In genomic region chr17:19249681-19250080, GRCh38 we compare ENCODE assay signal across 1 cellular context.
TF ChIP-seq lines count a peak whose summit lies in the region.

No MANE protein-coding gene starts in this region.

TF ChIP-seq in K562, 482 proteins besides CTCF, POLR2A, EP300 and RAD21:
- TF ChIP-seq ZNF398 (CRISPR knock-in tag; IDR thresholded peaks at IDR 0.05), result no peak
- TF ChIP-seq KDM2B (CRISPR knock-in tag; IDR thresholded peaks at IDR 0.05), result no peak
- no peak for TF ChIP-seq SMC3 (conservative IDR thresholded peaks at IDR 0.05; ENCODE audit: insufficient read depth, low read depth, low read length)
- TF ChIP-seq JUNB (CRISPR knock-in tag; conservative IDR thresholded peaks at IDR 0.05), result no peak
- TF ChIP-seq ZBTB40 (IDR thresholded peaks at IDR 0.05), result no peak
- no peak for TF ChIP-seq ZBTB40 (CRISPR knock-in tag; IDR thresholded peaks at IDR 0.05)
- TF ChIP-seq ZNF583 (CRISPR knock-in tag; IDR thresholded peaks at IDR 0.05), result no peak
- no peak for TF ChIP-seq ADNP (tag; IDR thresholded peaks at IDR 0.05)
- TF ChIP-seq ZNF449 (CRISPR knock-in tag; IDR thresholded peaks at IDR 0.05), result no peak
- no peak for TF ChIP-seq MAFF (IDR thresholded peaks at IDR 0.05; ENCODE audit: low read length)
- no peak for TF ChIP-seq HNRNPH1 (optimal IDR thresholded peaks at IDR 0.05; ENCODE audit: low read depth, low read length)
- TF ChIP-seq, protein P1, sequence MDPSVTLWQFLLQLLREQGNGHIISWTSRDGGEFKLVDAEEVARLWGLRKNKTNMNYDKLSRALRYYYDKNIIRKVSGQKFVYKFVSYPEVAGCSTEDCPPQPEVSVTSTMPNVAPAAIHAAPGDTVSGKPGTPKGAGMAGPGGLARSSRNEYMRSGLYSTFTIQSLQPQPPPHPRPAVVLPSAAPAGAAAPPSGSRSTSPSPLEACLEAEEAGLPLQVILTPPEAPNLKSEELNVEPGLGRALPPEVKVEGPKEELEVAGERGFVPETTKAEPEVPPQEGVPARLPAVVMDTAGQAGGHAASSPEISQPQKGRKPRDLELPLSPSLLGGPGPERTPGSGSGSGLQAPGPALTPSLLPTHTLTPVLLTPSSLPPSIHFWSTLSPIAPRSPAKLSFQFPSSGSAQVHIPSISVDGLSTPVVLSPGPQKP (CRISPR knock-in tag; IDR thresholded peaks at IDR 0.05), result no peak
- TF ChIP-seq XRCC3 (IDR thresholded peaks at IDR 0.05), result no peak
- TF ChIP-seq NFIC (IDR thresholded peaks at IDR 0.05), result no peak
- TF ChIP-seq, protein P2, sequence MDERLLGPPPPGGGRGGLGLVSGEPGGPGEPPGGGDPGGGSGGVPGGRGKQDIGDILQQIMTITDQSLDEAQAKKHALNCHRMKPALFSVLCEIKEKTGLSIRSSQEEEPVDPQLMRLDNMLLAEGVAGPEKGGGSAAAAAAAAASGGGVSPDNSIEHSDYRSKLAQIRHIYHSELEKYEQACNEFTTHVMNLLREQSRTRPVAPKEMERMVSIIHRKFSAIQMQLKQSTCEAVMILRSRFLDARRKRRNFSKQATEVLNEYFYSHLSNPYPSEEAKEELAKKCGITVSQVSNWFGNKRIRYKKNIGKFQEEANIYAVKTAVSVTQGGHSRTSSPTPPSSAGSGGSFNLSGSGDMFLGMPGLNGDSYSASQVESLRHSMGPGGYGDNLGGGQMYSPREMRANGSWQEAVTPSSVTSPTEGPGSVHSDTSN (CRISPR knock-in tag; IDR thresholded peaks at IDR 0.05; ENCODE audit: low read depth), result no peak
- TF ChIP-seq, protein P2 (tag; conservative IDR thresholded peaks at IDR 0.05; ENCODE audit: low read depth), result no peak
- TF ChIP-seq ZNF75A (CRISPR knock-in tag; IDR thresholded peaks at IDR 0.05), result no peak
TF ChIP-seq in K562: peak in this region for 0.
